8 cellular contexts compared by ENCODE assay signal in genomic region chr10:16436367-16436757, GRCh38. TPM values are rescaled to one million over a fixed set of nuclear protein-coding genes. Genes with fewer than 3 reads are reported as not detected.
DNase-seq lines count a peak whose midpoint lies in the region; ATAC-seq, FAIRE-seq and TF ChIP-seq lines count a peak whose summit lies in the region.

No MANE protein-coding gene starts in this region.

- ATAC-seq in GM18498 (IDR thresholded peaks at IDR 0.05; ENCODE audit: unreplicated experiment): peak; percentile 8
- peak; percentile 2 for ATAC-seq in GM21786 (IDR thresholded peaks at IDR 0.05; ENCODE audit: unreplicated experiment)
- no peak for ATAC-seq in GM12878
- peak; percentile 2 for ATAC-seq in left lobe of liver

- no TSS peak for BruUV-seq in GM12878 (replicated peaks; lab: Mats Ljungman, UMichigan)

- RAD21 ChIA-PET in GM12878 (lab: Charles Lee; ENCODE audit: unreplicated experiment): interaction anchor here (0.9 to 1.3 kb wide), 2 partner anchors 150 to 381 kb away, joined by 3 to 5 read pairs; partner anchors contain the start of gene RSU1

- H3K79me2 ChIP-seq in GM12878 (ENCODE audit: control insufficient read depth, insufficient read depth, low read length): peaks cover 24% of the 10 kb centered on the region

- H3K4me2 ChIP-seq in GM12878 (ENCODE audit: control insufficient read depth, insufficient read depth): peak overlapping the region; percentile 69

- H3K4me1 ChIP-seq in GM12878 (ENCODE audit: control insufficient read depth, insufficient read depth, low read length) (peaks cover 17% of the 10 kb centered on the region), thymus (ENCODE audit: control insufficient read depth, insufficient read depth, low read length) (peaks cover 9% of the 10 kb centered on the region)

- no peak for TF ChIP-seq POLR2A in GM12878 (IDR thresholded peaks at IDR 0.05; ENCODE audit: low read depth, low read length)

- in situ Hi-C loops in GM12878 (cut with MboI): loop anchor here (25.0 kb wide), 1 partner anchor 1274 kb away; the partner anchor contains the start of gene NMT2

- WGBS in GM12878 (ENCODE audit: insufficient coverage, insufficient replicate concordance, low lambda C conversion rate, missing lambda C conversion rate): 3% methylated on average over 9 of the region's 9 CpGs
- WGBS in thymus: under 1% methylated on average over 9 of the region's 9 CpGs

- CTCF ChIA-PET in GM12878 (lab: Yijun Ruan, JAX): no interaction called here

- H3K4me3 ChIP-seq in GM12878 (peak overlapping the region; percentile 80), thymus (ENCODE audit: low read length) (peak overlapping the region; percentile 74)

- H3K9ac ChIP-seq in GM12878 (ENCODE audit: control insufficient read depth, insufficient read depth, low read length): peak overlapping the region; percentile 92

- TF ChIP-seq EP300 in GM12878 (IDR thresholded peaks at IDR 0.05; ENCODE audit: borderline replicate concordance in 1 of 2, control insufficient read depth in 1 of 2, low read depth in 2 of 2, low read length in 2 of 2): no peak

- POLR2A ChIA-PET in GM12878 (lab: Charles Lee): interaction anchor here (0.7 to 0.9 kb wide), 2 partner anchors 41 to 352 kb away, joined by 5 to 6 read pairs; no protein-coding TSS in a partner anchor

- no peak for FAIRE-seq in GM12878 (lab: Jason Lieb, UNC)

- H2AFZ ChIP-seq in GM12878 (ENCODE audit: control insufficient read depth, low read depth, low read length): peak overlapping the region; percentile 82

- SMC1A ChIA-PET in GM12878 (lab: Charles Lee; ENCODE audit: uncharacterized antibody, unreplicated experiment): interaction anchor here (1.4 to 1.6 kb wide), 2 partner anchors 134 to 150 kb away, joined by 3 to 4 read pairs; no protein-coding TSS in a partner anchor

- DNase-seq in LHCN-M2 (ENCODE audit: low read depth) (peak; percentile 14), GM12878 (ENCODE audit: low read depth, low spot score) (no peak), left lobe of liver (ENCODE audit: low spot score) (no peak), NCI-H446 treated with DMSO at 0.1 percent for 48 hours (lab: John Stamatoyannopoulos, UW) (no peak), NCI-H524 treated with DMSO at 0.1 percent for 48 hours (lab: John Stamatoyannopoulos, UW) (no peak)

- H4K20me1 ChIP-seq in GM12878 (ENCODE audit: control insufficient read depth, insufficient read depth): no peaks in the 10 kb centered on the region

- intact Hi-C loops in GM12878 (cut with micrococcal nuclease; ENCODE audit: unreplicated experiment): loop anchor here (5.0 to 10.0 kb wide), 2 partner anchors 338 to 381 kb away; partner anchors contain the start of gene RSU1

- TF ChIP-seq RAD21 in GM12878 (IDR thresholded peaks at IDR 0.05; ENCODE audit: insufficient read depth, low read depth, low read length): no peak

- H3K27me3 ChIP-seq in GM12878 (replicated peaks in 1 of 2; ENCODE audit: control insufficient read depth in 2 of 2, insufficient read depth in 2 of 2, low read length in 1 of 2): no peaks in the 10 kb centered on the region
- H3K27me3 ChIP-seq in thymus (ENCODE audit: control insufficient read depth, insufficient read depth): no peaks in the 10 kb centered on the region

- TF ChIP-seq CTCF in GM12878 (IDR thresholded peaks at IDR 0.05 in 2 of 3, conservative IDR thresholded peaks at IDR 0.05 in 1 of 3; ENCODE audit: control insufficient read depth in 2 of 3, extremely low read depth in 1 of 3, insufficient read depth in 1 of 3, low read depth in 3 of 3, low read length in 3 of 3): no peak

- H3K36me3 ChIP-seq in GM12878 (ENCODE audit: control insufficient read depth in 2 of 2, insufficient read depth in 2 of 2, low read length in 1 of 2): 0 out of 4 replicates have a peak, but pooled peaks cover 0 to 1% of the 10 kb centered on the region in 2 experiments
- H3K36me3 ChIP-seq in thymus (ENCODE audit: control insufficient read depth, insufficient read depth): peaks cover 5% of the 10 kb centered on the region

- H3K9me3 ChIP-seq in GM12878 (replicated peaks; ENCODE audit: control insufficient read depth, insufficient read depth, low read length) (no peaks in the 10 kb centered on the region), thymus (ENCODE audit: control insufficient read depth) (no peaks in the 10 kb centered on the region)

- H3K27ac ChIP-seq in GM12878 (ENCODE audit: control insufficient read depth, insufficient read depth) (no peak overlapping the region), thymus (ENCODE audit: low read depth) (no peak overlapping the region)

TF ChIP-seq in GM12878, 131 proteins besides CTCF, POLR2A, EP300 and RAD21 (continues in another document):
- TF ChIP-seq GABPA (IDR thresholded peaks at IDR 0.05; ENCODE audit: low read depth): no peak
- no peak for TF ChIP-seq ZBTB4 (CRISPR knock-in tag; IDR thresholded peaks at IDR 0.05)
- no peak for TF ChIP-seq IRF3 (IDR thresholded peaks at IDR 0.05)
- 0 out of 2 replicates have a peak, but pooled peaks have one; percentile 12 for TF ChIP-seq ZNF384 (IDR thresholded peaks at IDR 0.05; ENCODE audit: borderline replicate concordance, low read depth, low read length)

RNA-seq across cellular contexts. Expression of gene PTER, which starts 0.4 kb away (rescaled TPM):
- total RNA-seq in LHCN-M2 (2014; rRNA removed) (5.8 and 8.7 TPM in 2 replicates), GM12878 (2014; rRNA removed) (21.7 and 24.9 TPM in 2 replicates), GM12878 (2014; rRNA removed; fragmentation: Illumina TruSeq; extraction: Trizol) (26.4 and 26.9 TPM in 2 replicates), GM12878 (2021) (19.9 and 20.3 TPM in 2 replicates), left lobe of liver (13.2 TPM)
- 1.7 TPM for polyA plus RNA-seq in LHCN-M2 (2012)
- 53.1 and 57.4 TPM in 2 replicates for total RNA-seq in GM12878 (2013; cell fraction: nucleolus; rRNA removed)
- 6.4 TPM for polyA plus RNA-seq in GM12878 (2011; ENCODE audit: low read depth)
- polyA plus RNA-seq in GM12878 (2011; rRNA removed) (31.2 and 41.2 TPM in 2 replicates), GM12878 (2014; fragmentation: Illumina TruSeq; extraction: Trizol) (25.3 and 31.5 TPM in 2 replicates), GM12878 (2014; fragmentation: Nextera tagmentation; extraction: Ambion mirVana) (10 to 100 TPM; 18.4 to 29.4 TPM), GM12878 (2014; rRNA removed) (10.6 and 16.0 TPM in 2 replicates), GM12878 (2016; fragmentation: Nextera tagmentation; extraction: Ambion mirVana) (10 to 100 TPM; 22.7 to 23.5 TPM), thymus (5.1 TPM)
- polyA plus RNA-seq in GM12878 (2011; cell fraction: cytosol; rRNA removed): 15.3 and 17.4 TPM in 2 replicates
- 12.4 and 13.9 TPM in 2 replicates for polyA plus RNA-seq in GM12878 (2011; cell fraction: nucleus; rRNA removed)
- 6.3 and 9.9 TPM in 2 replicates for polyA plus RNA-seq in GM12878 (2012)
- 34.5 and 39.7 TPM in 2 replicates for polyA minus RNA-seq in GM12878 (2011; rRNA and poly(A)+ RNA removed)
- polyA minus RNA-seq in GM12878 (2011; cell fraction: cytosol; rRNA and poly(A)+ RNA removed): 9.4 and 13.7 TPM in 2 replicates
- 17.5 and 19.4 TPM in 2 replicates for polyA minus RNA-seq in GM12878 (2011; cell fraction: nucleus; rRNA and poly(A)+ RNA removed)
